Comparison of ENCODE assay signal across 17 cellular contexts in the genomic region with DNA sequence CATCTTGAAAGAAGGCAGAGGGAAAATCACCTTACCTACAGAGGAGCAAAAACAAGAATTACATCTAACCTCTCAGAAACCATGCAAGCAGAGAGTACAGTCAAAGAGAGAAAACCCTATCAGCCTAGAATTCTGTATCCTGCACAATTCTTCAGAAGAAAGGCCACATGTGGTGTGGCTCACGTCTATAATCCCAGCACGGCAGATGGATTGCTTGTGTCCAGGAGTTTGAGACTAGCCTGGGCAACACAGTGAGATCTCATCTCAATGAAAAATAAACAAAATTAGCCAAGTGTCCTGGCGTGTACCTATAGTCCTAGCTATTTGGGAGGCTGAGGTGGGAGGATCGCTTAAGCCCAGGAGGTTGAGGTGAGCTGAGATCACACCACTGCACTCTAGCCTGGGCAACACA. TPM values are rescaled to one million over a fixed set of nuclear protein-coding genes. Genes with fewer than 3 reads are reported as not detected.
DNase-seq lines count a peak whose midpoint lies in the region; ATAC-seq and TF ChIP-seq lines count a peak whose summit lies in the region.
"Had no signal": no experiment of that assay in that cellular context is flagged by ENCODE, and none has a peak within 500 bp of the region (broad histone marks: within the 10 kb centered on the region; RNA-seq: fewer than 3 reads in every experiment).

No MANE protein-coding gene starts in this region.

- POLR2A ChIA-PET in CD4-positive, alpha-beta memory T cell (lab: Charles Lee; ENCODE audit: partially characterized antibody), result no interaction called here

- H3K79me2 ChIP-seq in H9 (ENCODE audit: insufficient read depth, low read length), result no peaks in the 10 kb centered on the region
- no peaks in the 10 kb centered on the region for H3K79me2 ChIP-seq in OCI-LY3 (ENCODE audit: low read length)
- H3K79me2 ChIP-seq in smooth muscle cell (ENCODE audit: low read depth), result peaks cover 33% of the 10 kb centered on the region

- H3K4me3 Mint-ChIP-seq in natural killer cell treated with Interleukin-12 subunit alpha and Interleukin-12 subunit beta and Interleukin-15 and Interleukin-18, amount 100 ng/mL, for 72 hours, result peak overlapping the region; percentile 51
- H3K4me3 Mint-ChIP-seq in natural killer cell, result no peak overlapping the region
- no peak overlapping the region for H3K4me3 Mint-ChIP-seq in H9
- no peak overlapping the region for H3K4me3 Mint-ChIP-seq in CD4-positive, alpha-beta memory T cell
- H3K4me3 Mint-ChIP-seq: activated naive CD4-positive, alpha-beta T cell treated with anti-CD3 and anti-CD28 coated beads, Interleukin-2, amount 50 U/mL, for 24 hours had no signal

- intact Hi-C loops in natural killer cell (cut with micrococcal nuclease), result no loop called here
- intact Hi-C loops in CD4-positive, alpha-beta memory T cell (cut with micrococcal nuclease), result no loop called here

- DNase-seq in natural killer cell treated with Interleukin-12 subunit alpha and Interleukin-12 subunit beta and Interleukin-15 and Interleukin-18, amount 100 ng/mL, for 72 hours (ENCODE audit: low spot score), result no peak
- DNase-seq in natural killer cell (no peak), H9 (no peak), smooth muscle cell (lab: John Stamatoyannopoulos, UW; ENCODE audit: unreplicated experiment) (no peak), HAP-1 (ENCODE audit: low spot score in 2 of 2) (no peak), DMS53 treated with DMSO at 0.1 percent for 48 hours (lab: John Stamatoyannopoulos, UW; ENCODE audit: unreplicated experiment) (no peak)
- DNase-seq in CD4-positive, alpha-beta memory T cell, result no peak
- DNase-seq: activated CD4-positive, alpha-beta T cell treated with anti-CD3 and anti-CD28 coated beads, Interleukin-2, amount 50 U/mL, for 48 hours; heart right ventricle; NCI-H1436 treated with DMSO at 0.1 percent for 48 hours; NCI-H524 treated with DMSO at 0.1 percent for 48 hours; posterior cingulate gyrus; upper lobe of left lung had no signal

- H3K9me3 ChIP-seq in H9 (ENCODE audit: control insufficient read depth, low read depth, low read length), result no peaks in the 10 kb centered on the region
- H3K9me3 ChIP-seq in OCI-LY3 (ENCODE audit: insufficient read depth, low read length), result no peaks in the 10 kb centered on the region
- H3K9me3 ChIP-seq in smooth muscle cell (replicated peaks; ENCODE audit: low read depth), result no peaks in the 10 kb centered on the region
- H3K9me3 ChIP-seq in HAP-1, result no peaks in the 10 kb centered on the region
- H3K9me3 ChIP-seq in CD4-positive, alpha-beta memory T cell (ENCODE audit: control insufficient read depth in 1 of 2, low read length in 2 of 2), result no peaks in the 10 kb centered on the region
- H3K9me3 ChIP-seq: heart right ventricle, upper lobe of left lung had no signal

- no peaks in the 10 kb centered on the region for H3K23me2 ChIP-seq in H9 (ENCODE audit: insufficient read length, low read depth, low read length, poor library complexity, severe bottlenecking)

- no peaks in the 10 kb centered on the region for H3K9me3 Mint-ChIP-seq in natural killer cell treated with Interleukin-12 subunit alpha and Interleukin-12 subunit beta and Interleukin-15 and Interleukin-18, amount 100 ng/mL, for 72 hours
- H3K9me3 Mint-ChIP-seq in natural killer cell (no peaks in the 10 kb centered on the region), H9 (peaks cover 0 to 2% of the 10 kb centered on the region in 2 experiments; a peak in 2 of 5 replicates)
- no peaks in the 10 kb centered on the region for H3K9me3 Mint-ChIP-seq in CD4-positive, alpha-beta memory T cell
- H3K9me3 Mint-ChIP-seq: activated naive CD4-positive, alpha-beta T cell treated with anti-CD3 and anti-CD28 coated beads, Interleukin-2, amount 50 U/mL, for 24 hours had no signal

- H3K9ac ChIP-seq in H9 (ENCODE audit: extremely low read depth, insufficient read length, low read length), result no peak overlapping the region
- H3K9ac ChIP-seq in OCI-LY3 (ENCODE audit: low read length), result no peak overlapping the region
- no peak overlapping the region for H3K9ac ChIP-seq in smooth muscle cell (ENCODE audit: low read depth)
- H3K9ac ChIP-seq: KMS-11 had no signal

- no peaks in the 10 kb centered on the region for H3K36me3 Mint-ChIP-seq in natural killer cell treated with Interleukin-12 subunit alpha and Interleukin-12 subunit beta and Interleukin-15 and Interleukin-18, amount 100 ng/mL, for 72 hours
- H3K36me3 Mint-ChIP-seq in natural killer cell (no peaks in the 10 kb centered on the region), H9 (ENCODE audit: insufficient read depth in 1 of 3, low read depth in 3 of 3) (no peaks in the 10 kb centered on the region; a peak in 2 of 7 replicates)
- peaks cover 10 to 22% of the 10 kb centered on the region in 2 donors for H3K36me3 Mint-ChIP-seq in CD4-positive, alpha-beta memory T cell

- H3T11ph ChIP-seq in H9 (ENCODE audit: low read length), result no peak overlapping the region

- H3K56ac ChIP-seq in H9 (ENCODE audit: insufficient read length, low read depth, low read length), result no peak overlapping the region

- CTCF ChIA-PET in CD4-positive, alpha-beta memory T cell (lab: Charles Lee; ENCODE audit: partially characterized antibody), result interaction anchor here (0.7 kb wide), 1 partner anchor 169 kb away, joined by 3 read pairs; no protein-coding TSS in a partner anchor

- H3K18ac ChIP-seq in H9 (ENCODE audit: insufficient read length, low read depth, low read length), result no peak overlapping the region

- H3K79me1 ChIP-seq in H9 (ENCODE audit: insufficient read depth, low read depth, low read length, poor library complexity, severe bottlenecking), result no peaks in the 10 kb centered on the region

- H3K27me3 Mint-ChIP-seq in natural killer cell treated with Interleukin-12 subunit alpha and Interleukin-12 subunit beta and Interleukin-15 and Interleukin-18, amount 100 ng/mL, for 72 hours, result no peaks in the 10 kb centered on the region
- H3K27me3 Mint-ChIP-seq in natural killer cell (ENCODE audit: low read depth in 2 of 2) (no peaks in the 10 kb centered on the region), H9 (ENCODE audit: low read depth) (no peaks in the 10 kb centered on the region)
- H3K27me3 Mint-ChIP-seq in CD4-positive, alpha-beta memory T cell, result no peaks in the 10 kb centered on the region
- H3K27me3 Mint-ChIP-seq: activated naive CD4-positive, alpha-beta T cell treated with anti-CD3 and anti-CD28 coated beads, Interleukin-2, amount 50 U/mL, for 24 hours had no signal

- H4K5ac ChIP-seq in H9 (ENCODE audit: insufficient read length, low read depth, low read length), result no peak overlapping the region

- in situ Hi-C loops in HAP-1 (cut with MboI; ENCODE audit: low sequenced_read_pairs), result no loop called here

- H3K4me3 ChIP-seq in OCI-LY3 (ENCODE audit: low read length) (no peak overlapping the region), smooth muscle cell (no peak overlapping the region), HAP-1 (no peak overlapping the region)
- H3K4me3 ChIP-seq in CD4-positive, alpha-beta memory T cell (ENCODE audit: low read length in 2 of 2), result no peak overlapping the region
- H3K4me3 ChIP-seq: heart right ventricle, upper lobe of left lung had no signal

- H3K4me1 Mint-ChIP-seq in natural killer cell treated with Interleukin-12 subunit alpha and Interleukin-12 subunit beta and Interleukin-15 and Interleukin-18, amount 100 ng/mL, for 72 hours (ENCODE audit: low read depth in 2 of 2), result peaks cover 29 to 41% of the 10 kb centered on the region in 2 donors
- H3K4me1 Mint-ChIP-seq in natural killer cell, result peaks cover 20 to 35% of the 10 kb centered on the region in 2 donors
- peaks cover 6% of the 10 kb centered on the region in 2 experiments; a peak in 2 of 4 replicates for H3K4me1 Mint-ChIP-seq in H9
- peaks cover 5 to 16% (median 9%) of the 10 kb centered on the region in 4 donors for H3K4me1 Mint-ChIP-seq in CD4-positive, alpha-beta memory T cell

- no peak overlapping the region for H2BK15ac ChIP-seq in H9 (ENCODE audit: low read depth, low read length)

- H3K4me2 ChIP-seq in H9 (ENCODE audit: insufficient read depth, insufficient read length, low read length) (no peak overlapping the region), OCI-LY3 (ENCODE audit: low read length) (peak overlapping the region; percentile 34), smooth muscle cell (no peak overlapping the region)
- H3K4me2 ChIP-seq: KMS-11 had no signal

- peak overlapping the region in 1 of 2 donors; percentile 30 for H3K27ac Mint-ChIP-seq in natural killer cell treated with Interleukin-12 subunit alpha and Interleukin-12 subunit beta and Interleukin-15 and Interleukin-18, amount 100 ng/mL, for 72 hours
- peak overlapping the region in 1 of 2 donors; percentile 19 for H3K27ac Mint-ChIP-seq in natural killer cell
- H3K27ac Mint-ChIP-seq in H9, result peak overlapping the region in 1 of 3 experiments; percentile 27; a peak in 1 of 7 replicates
- peak overlapping the region in 2 of 7 donors; percentile 36 to 41 for H3K27ac Mint-ChIP-seq in CD4-positive, alpha-beta memory T cell
- H3K27ac Mint-ChIP-seq: activated naive CD4-positive, alpha-beta T cell treated with anti-CD3 and anti-CD28 coated beads, Interleukin-2, amount 50 U/mL, for 24 hours had no signal

- peak in 1 of 2 donors; percentile 78 for ATAC-seq in natural killer cell treated with Interleukin-12 subunit alpha and Interleukin-12 subunit beta and Interleukin-15 and Interleukin-18, amount 100 ng/mL, for 72 hours
- no peak for ATAC-seq in natural killer cell
- ATAC-seq: heart right ventricle had no signal

- H3F3A ChIP-seq in smooth muscle cell (ENCODE audit: low read depth), result peaks cover 4% of the 10 kb centered on the region

- no peak overlapping the region for H2BK20ac ChIP-seq in H9 (ENCODE audit: low read depth, low read length, poor library complexity, severe bottlenecking)

- H4K20me1 ChIP-seq in H9 (ENCODE audit: control insufficient read depth, insufficient read depth, insufficient read length), result no peaks in the 10 kb centered on the region
- H4K20me1 ChIP-seq in OCI-LY3 (ENCODE audit: insufficient read depth, low read length), result no peaks in the 10 kb centered on the region
- peaks cover 50% of the 10 kb centered on the region for H4K20me1 ChIP-seq in smooth muscle cell (ENCODE audit: low read depth)

- H3K27ac ChIP-seq in H9 (ENCODE audit: insufficient read length, low read depth, low read length) (no peak overlapping the region), OCI-LY3 (ENCODE audit: low read length) (peak overlapping the region; percentile 4; the same call in 1 of the 2 replicates), smooth muscle cell (ENCODE audit: low read depth) (no peak overlapping the region)
- H3K27ac ChIP-seq in CD4-positive, alpha-beta memory T cell (ENCODE audit: low read depth, low read length), result no peak overlapping the region
- H3K27ac ChIP-seq: KMS-11, RWPE1, upper lobe of left lung had no signal

- TF ChIP-seq CTCF in natural killer cell (IDR thresholded peaks at IDR 0.05) (no peak), H9 (conservative IDR thresholded peaks at IDR 0.05) (no peak), OCI-LY3 (IDR thresholded peaks at IDR 0.05; ENCODE audit: low read depth, low read length) (no peak), smooth muscle cell (IDR thresholded peaks at IDR 0.05; ENCODE audit: borderline replicate concordance, insufficient read depth, poor library complexity, severe bottlenecking) (no peak)

- no peak overlapping the region for H4K91ac ChIP-seq in H9 (ENCODE audit: insufficient read length, low read depth, low read length)

- no CpG with 5 or more reads among the region's 4 CpGs for WGBS in H9 (ENCODE audit: extremely low coverage, insufficient read length, low lambda C conversion rate)
- 84% methylated on average over 4 of the region's 4 CpGs for WGBS in smooth muscle cell (ENCODE audit: low lambda C conversion rate)

- H3K27me3 ChIP-seq in H9 (ENCODE audit: insufficient read depth, low read length), result no peaks in the 10 kb centered on the region
- no peaks in the 10 kb centered on the region for H3K27me3 ChIP-seq in OCI-LY3 (ENCODE audit: low read depth, low read length)
- no peaks in the 10 kb centered on the region for H3K27me3 ChIP-seq in smooth muscle cell (ENCODE audit: low read depth)
- H3K27me3 ChIP-seq in HAP-1 (ENCODE audit: low read depth), result no peaks in the 10 kb centered on the region
- H3K27me3 ChIP-seq in CD4-positive, alpha-beta memory T cell (ENCODE audit: insufficient read depth, low read length), result no peaks in the 10 kb centered on the region
- H3K27me3 ChIP-seq: heart right ventricle, upper lobe of left lung had no signal

- H2BK12ac ChIP-seq in H9 (ENCODE audit: insufficient read length, low read depth, low read length), result peak overlapping the region; percentile 73

- no peaks in the 10 kb centered on the region for H3K36me3 ChIP-seq in OCI-LY3 (replicated peaks; ENCODE audit: low read depth, low read length)
- H3K36me3 ChIP-seq in smooth muscle cell (ENCODE audit: low read depth), result no peaks in the 10 kb centered on the region
- H3K36me3 ChIP-seq in HAP-1 (replicated peaks), result no peaks in the 10 kb centered on the region
- H3K36me3 ChIP-seq in CD4-positive, alpha-beta memory T cell (ENCODE audit: insufficient read depth, low read length), result no peaks in the 10 kb centered on the region
- H3K36me3 ChIP-seq: upper lobe of left lung had no signal

- H2AFZ ChIP-seq in H9 (ENCODE audit: low read length) (no peak overlapping the region), OCI-LY3 (ENCODE audit: low read depth, low read length) (no peak overlapping the region), smooth muscle cell (ENCODE audit: low read depth) (no peak overlapping the region)

- no peak overlapping the region for H2AK5ac ChIP-seq in H9 (ENCODE audit: insufficient read length, low read length)

- H4K8ac ChIP-seq in H9 (replicated peaks; ENCODE audit: insufficient read length, low read depth, low read length), result no peak overlapping the region

- H3K4ac ChIP-seq in H9 (ENCODE audit: low read depth, low read length), result no peak overlapping the region

- H3K14ac ChIP-seq in H9 (ENCODE audit: insufficient read depth, low read length), result no peak overlapping the region

- no peak overlapping the region for H3K23ac ChIP-seq in H9 (ENCODE audit: insufficient read length, low read depth, low read length)

- no peak overlapping the region for H2BK120ac ChIP-seq in H9 (ENCODE audit: low read depth, low read length, poor library complexity, severe bottlenecking)

- no peak overlapping the region for H2BK5ac ChIP-seq in H9 (ENCODE audit: insufficient read length, low read length)

- H3K4me1 ChIP-seq in H9 (ENCODE audit: insufficient read depth, low read length), result no peaks in the 10 kb centered on the region
- peaks cover 42% of the 10 kb centered on the region for H3K4me1 ChIP-seq in OCI-LY3 (ENCODE audit: low read length)
- no peaks in the 10 kb centered on the region for H3K4me1 ChIP-seq in smooth muscle cell (ENCODE audit: low read depth)
- H3K4me1 ChIP-seq in HAP-1, result peaks cover 5% of the 10 kb centered on the region; the same call in 1 of the 2 replicates
- H3K4me1 ChIP-seq in CD4-positive, alpha-beta memory T cell (ENCODE audit: insufficient read depth, low read length), result no peaks in the 10 kb centered on the region

RNA-seq across cellular contexts. Expression of a gene that starts 48.2 kb away (rescaled TPM):
- total RNA-seq in natural killer cell treated with Interleukin-12 subunit alpha and Interleukin-12 subunit beta and Interleukin-15 and Interleukin-18, amount 100 ng/mL, for 72 hours, result 10 to 100 TPM; 36.4 to 39.4 TPM
- 10 to 100 TPM; 32.3 to 42.3 (median 34.9) TPM for total RNA-seq in natural killer cell
- 17.7 and 18.4 TPM in 2 replicates for total RNA-seq in H9 (2021)
- total RNA-seq in smooth muscle cell, result 19.9 and 28.5 TPM in 2 replicates
- 15.2 and 19.0 TPM in 2 replicates for polyA plus RNA-seq in smooth muscle cell
- 10 to 100 TPM; 26.8 to 35.8 TPM for total RNA-seq in CD4-positive, alpha-beta memory T cell
- 10 to 100 TPM; 16.3 to 16.4 TPM for polyA plus RNA-seq in CD4-positive, alpha-beta memory T cell
